ENCODE assay signal across 1 cellular context in genomic region chr2:186570587-186570986, GRCh38.
TF ChIP-seq lines count a peak whose summit lies in the region.

No MANE protein-coding gene starts in this region.

TF ChIP-seq in K562, 482 proteins besides CTCF, POLR2A, EP300 and RAD21 (continued from another document):
- TF ChIP-seq EGR1 (conservative IDR thresholded peaks at IDR 0.05) (0 out of 2 replicates have a peak, but pooled peaks have one; percentile 17), ARID1B (IDR thresholded peaks at IDR 0.05) (no peak), ZFP91 (CRISPR knock-in tag; IDR thresholded peaks at IDR 0.05) (no peak), ZNF407 (IDR thresholded peaks at IDR 0.05; ENCODE audit: low read depth) (no peak), FOSL1 (tag; conservative IDR thresholded peaks at IDR 0.05) (peak; percentile 61), ATF3 (IDR thresholded peaks at IDR 0.05) (peak; percentile 74), ATF3 (CRISPR knock-in tag; conservative IDR thresholded peaks at IDR 0.05) (no peak), MEIS2 (IDR thresholded peaks at IDR 0.05; ENCODE audit: partially characterized antibody) (peak; percentile 14), E2F6 (IDR thresholded peaks at IDR 0.05; ENCODE audit: borderline replicate concordance in 1 of 2, extremely low read depth in 1 of 2, insufficient read depth in 1 of 2, insufficient read length in 1 of 2, low read depth in 1 of 2, low read length in 1 of 2, poor library complexity in 1 of 2, severe bottlenecking in 1 of 2) (no peak)
